ENCODE assay signal across 13 cellular contexts in genomic region chr22:47929073-47929472, GRCh38.
DNase-seq lines count a peak whose midpoint lies in the region; ATAC-seq and TF ChIP-seq lines count a peak whose summit lies in the region.
"Had no signal": no experiment of that assay in that cellular context is flagged by ENCODE, and none has a peak within 500 bp of the region (broad histone marks: within the 10 kb centered on the region; RNA-seq: fewer than 3 reads in every experiment).

No MANE protein-coding gene starts in this region.

- in situ Hi-C loops in G401 (cut with HindIII; ENCODE audit: low sequenced_read_pairs): no loop called here

- no peak overlapping the region for H3K4me3 ChIP-seq in GM12865 (ENCODE audit: low read depth, low read length)
- H3K4me3 ChIP-seq: GM23338, K562 had no signal

- ATAC-seq in HG02870 (IDR thresholded peaks at IDR 0.05; ENCODE audit: unreplicated experiment) (no peak), GM18520 (IDR thresholded peaks at IDR 0.05; ENCODE audit: unreplicated experiment) (no peak)
- ATAC-seq: GM23338, K562, T-cell had no signal

- no peak for TF ChIP-seq CTCF in GM12865 (IDR thresholded peaks at IDR 0.05; ENCODE audit: insufficient read depth, low read depth, low read length, missing control alignments)

- peak; percentile 20 for DNase-seq in GM12865 (ENCODE audit: low read depth)
- DNase-seq in NCI-H2171 treated with DMSO at 0.1 percent for 48 hours (lab: John Stamatoyannopoulos, UW): peak; percentile 27
- peak; percentile 26 for DNase-seq in kidney glomerular epithelial cell (lab: John Stamatoyannopoulos, UW)
- DNase-seq in ureter (ENCODE audit: low spot score): peak; percentile 25
- no peak for DNase-seq in G401 (ENCODE audit: low spot score)
- DNase-seq: DMS 273 treated with DMSO at 0.1 percent for 48 hours, NCI-H1092, RPMI8226, T-cell had no signal
